In genomic region chr2:8101614-8102277, GRCh38 we compare ENCODE assay signal across 17 cellular contexts.
DNase-seq lines count a peak whose midpoint lies in the region; ATAC-seq and TF ChIP-seq lines count a peak whose summit lies in the region.
"Had no signal": no experiment of that assay in that cellular context is flagged by ENCODE, and none has a peak within 500 bp of the region (broad histone marks: within the 10 kb centered on the region; RNA-seq: fewer than 3 reads in every experiment).

No MANE protein-coding gene starts in this region.

- H4K20me1 ChIP-seq in IMR-90 (ENCODE audit: insufficient read depth, low read length), result no peaks in the 10 kb centered on the region
- H4K20me1 ChIP-seq: BLaER1 had no signal

- no peak overlapping the region for H3K56ac ChIP-seq in IMR-90 (ENCODE audit: extremely low read depth, insufficient read depth, low read length)

- no peak for TF ChIP-seq RAD21 in IMR-90 (IDR thresholded peaks at IDR 0.05; ENCODE audit: low read length)

- H3K27me3 ChIP-seq in IMR-90 (ENCODE audit: control insufficient read depth, insufficient read depth, low read length), result no peaks in the 10 kb centered on the region; the same call in 1 of the 2 replicates
- H3K27me3 ChIP-seq in mesenchymal stem cell (ENCODE audit: control insufficient read depth in 1 of 2, insufficient read depth in 1 of 2, low read length in 2 of 2), result no peaks in the 10 kb centered on the region
- H3K27me3 ChIP-seq: BLaER1 had no signal

- H3K4me3 ChIP-seq in IMR-90 (ENCODE audit: insufficient read depth, low read depth, low read length) (no peak overlapping the region), mesenchymal stem cell (ENCODE audit: insufficient read depth in 1 of 2, low read depth in 1 of 2, low read length in 2 of 2) (no peak overlapping the region)
- H3K4me3 ChIP-seq: BLaER1, GM12878 had no signal

- no peak overlapping the region for H4K5ac ChIP-seq in IMR-90 (ENCODE audit: low read depth, low read length)

- H3K14ac ChIP-seq in IMR-90 (replicated peaks; ENCODE audit: low read depth, low read length) (no peak overlapping the region), mesenchymal stem cell (ENCODE audit: low read length in 2 of 2) (no peak overlapping the region)

- H3K4me1 ChIP-seq in IMR-90 (ENCODE audit: control insufficient read depth, insufficient read depth, low read length), result peaks cover 2% of the 10 kb centered on the region; the same call in 1 of the 2 replicates
- peaks cover 2% of the 10 kb centered on the region for H3K4me1 ChIP-seq in mesenchymal stem cell (ENCODE audit: control insufficient read depth, insufficient read depth, low read depth, low read length)
- H3K4me1 ChIP-seq: BLaER1 had no signal

- H4K8ac ChIP-seq in IMR-90 (ENCODE audit: low read depth in 2 of 2, low read length in 2 of 2) (no peak overlapping the region), mesenchymal stem cell (ENCODE audit: low read length) (no peak overlapping the region)

- no peak overlapping the region for H2BK12ac ChIP-seq in mesenchymal stem cell (ENCODE audit: low read length in 2 of 2)

- H3K79me1 ChIP-seq in IMR-90 (ENCODE audit: low read depth in 1 of 2, low read length in 2 of 2) (no peaks in the 10 kb centered on the region), mesenchymal stem cell (replicated peaks; ENCODE audit: low read length, poor library complexity, severe bottlenecking) (no peaks in the 10 kb centered on the region)

- in situ Hi-C loops in IMR-90 (cut with MboI; ENCODE audit: low sequenced_read_pairs), result no loop called here

- no peak overlapping the region for H2BK5ac ChIP-seq in IMR-90 (ENCODE audit: low read depth, low read length, poor library complexity, severe bottlenecking)
- H2BK5ac ChIP-seq in mesenchymal stem cell (ENCODE audit: low read depth, low read length, poor library complexity, severe bottlenecking), result no peak overlapping the region

- H3K36me3 ChIP-seq in IMR-90 (ENCODE audit: control insufficient read depth, insufficient read depth, low read length) (no peaks in the 10 kb centered on the region), mesenchymal stem cell (ENCODE audit: control insufficient read depth in 1 of 2, insufficient read depth in 2 of 2, low read depth in 1 of 2, low read length in 2 of 2) (no peaks in the 10 kb centered on the region)
- H3K36me3 ChIP-seq: BLaER1 had no signal

- POLR2A ChIA-PET in IMR-90 (lab: Charles Lee; ENCODE audit: unreplicated experiment), result no interaction called here

- no CpG with 5 or more reads among the region's 2 CpGs for WGBS in IMR-90 (ENCODE audit: extremely low coverage in 2 of 2, insufficient read length in 1 of 2), 2 experiments
- 100% methylated on average over 2 of the region's 2 CpGs for WGBS in mesenchymal stem cell

- no peak overlapping the region for H2BK20ac ChIP-seq in IMR-90 (ENCODE audit: low read depth, low read length)

- H2AK9ac ChIP-seq in IMR-90 (replicated peaks; ENCODE audit: low read depth, low read length, poor library complexity), result no peak overlapping the region

- no peak for TF ChIP-seq CTCF in IMR-90 (conservative IDR thresholded peaks at IDR 0.05; ENCODE audit: low read depth, low read length)

- H3K4ac ChIP-seq in IMR-90 (ENCODE audit: low read depth, low read length), result no peak overlapping the region
- no peak overlapping the region for H3K4ac ChIP-seq in mesenchymal stem cell (ENCODE audit: low read depth in 1 of 2, low read length in 2 of 2)

- H2AK5ac ChIP-seq in IMR-90 (ENCODE audit: low read depth, low read length) (no peak overlapping the region), mesenchymal stem cell (ENCODE audit: low read length, severe bottlenecking) (peak overlapping the region; percentile 77)

- H2AFZ ChIP-seq in IMR-90 (replicated peaks; ENCODE audit: low read length, poor library complexity) (no peak overlapping the region), mesenchymal stem cell (ENCODE audit: low read depth, low read length) (no peak overlapping the region)

- H2BK15ac ChIP-seq in IMR-90 (ENCODE audit: low read depth, low read length) (no peak overlapping the region), mesenchymal stem cell (ENCODE audit: low read depth, poor library complexity, severe bottlenecking) (no peak overlapping the region)

- no peak overlapping the region for H3K23ac ChIP-seq in IMR-90 (ENCODE audit: low read depth, low read length)
- H3K23ac ChIP-seq in mesenchymal stem cell (ENCODE audit: low read length in 2 of 2), result no peak overlapping the region

- DNase-seq in IMR-90 (no peak), left lobe of liver (ENCODE audit: low spot score) (no peak), mesenchymal stem cell (no peak)
- DNase-seq: CD4-positive, alpha-beta T cell; CD8-positive, alpha-beta memory T cell; DMS 273 treated with DMSO at 0.1 percent for 48 hours; DMS79; EL; GDM1; H7; HCEC 1CT had no signal

- intact Hi-C loops in IMR-90 (cut with micrococcal nuclease), result loop anchor here (10.0 kb wide), 1 partner anchor 677 kb away; no protein-coding TSS in a partner anchor

- dilution Hi-C loops in IMR-90 (cut with HindIII; ENCODE audit: low sequenced_read_pairs, unreplicated experiment), result no loop called here

- H3K27ac ChIP-seq in IMR-90 (ENCODE audit: insufficient read depth, low read length), result no peak overlapping the region
- H3K27ac ChIP-seq in mesenchymal stem cell (ENCODE audit: low read length, poor library complexity, severe bottlenecking), result no peak overlapping the region
- H3K27ac ChIP-seq: BLaER1, C4-2B had no signal

- no peaks in the 10 kb centered on the region for H3K9me1 ChIP-seq in IMR-90 (ENCODE audit: insufficient read depth, low read length)

- H3K4me2 ChIP-seq in IMR-90 (ENCODE audit: low read depth, low read length), result no peak overlapping the region
- H3K4me2 ChIP-seq in mesenchymal stem cell (ENCODE audit: low read length, poor library complexity, severe bottlenecking), result no peak overlapping the region
- H3K4me2 ChIP-seq: BLaER1 had no signal

- H2BK120ac ChIP-seq in IMR-90 (ENCODE audit: low read depth, low read length) (no peak overlapping the region), mesenchymal stem cell (ENCODE audit: low read depth, low read length) (no peak overlapping the region)

- no peak for TF ChIP-seq POLR2A in IMR-90 (IDR thresholded peaks at IDR 0.05; ENCODE audit: low read depth, low read length)

- no peak overlapping the region for H3K9ac ChIP-seq in IMR-90 (ENCODE audit: low read depth, low read length)
- H3K9ac ChIP-seq in mesenchymal stem cell (ENCODE audit: low read length), result no peak overlapping the region
- H3K9ac ChIP-seq: BLaER1 had no signal

- BruUV-seq in IMR-90 (replicated peaks; lab: Mats Ljungman, UMichigan), result no TSS peak

- CTCF ChIA-PET in IMR-90 (lab: Yijun Ruan, JAX), result no interaction called here

- no peak for ATAC-seq in IMR-90 (ENCODE audit: low read depth)
- ATAC-seq in left lobe of liver, result peak; percentile 39
- no peak for ATAC-seq in HG02938 (IDR thresholded peaks at IDR 0.05; ENCODE audit: unreplicated experiment)
- ATAC-seq in GM18861 (IDR thresholded peaks at IDR 0.05; ENCODE audit: unreplicated experiment), result no peak
- no peak for ATAC-seq in HG03159 (IDR thresholded peaks at IDR 0.05; ENCODE audit: unreplicated experiment)
- ATAC-seq: GM12878 had no signal

- H3K9me3 ChIP-seq in IMR-90 (ENCODE audit: control insufficient read depth, insufficient read depth, low read length) (no peaks in the 10 kb centered on the region), mesenchymal stem cell (ENCODE audit: control insufficient read depth, low read length) (no peaks in the 10 kb centered on the region)

- 0 out of 2 replicates have a peak overlapping the region, but pooled peaks have one; percentile 8 for H3K18ac ChIP-seq in IMR-90 (ENCODE audit: low read depth, low read length)
- no peak overlapping the region for H3K18ac ChIP-seq in mesenchymal stem cell (ENCODE audit: low read depth in 1 of 2, low read length in 2 of 2)

- H4K91ac ChIP-seq in IMR-90 (ENCODE audit: insufficient read depth, low read depth, low read length) (no peak overlapping the region), mesenchymal stem cell (ENCODE audit: low read length) (no peak overlapping the region)

TF ChIP-seq in IMR-90, 13 proteins besides CTCF, POLR2A, EP300 and RAD21:
- no peak for TF ChIP-seq RFX5 (IDR thresholded peaks at IDR 0.05; ENCODE audit: low read depth, low read length)
- no peak for TF ChIP-seq CHD1 (IDR thresholded peaks at IDR 0.05; ENCODE audit: low read depth, low read length)
- TF ChIP-seq, protein P1, sequence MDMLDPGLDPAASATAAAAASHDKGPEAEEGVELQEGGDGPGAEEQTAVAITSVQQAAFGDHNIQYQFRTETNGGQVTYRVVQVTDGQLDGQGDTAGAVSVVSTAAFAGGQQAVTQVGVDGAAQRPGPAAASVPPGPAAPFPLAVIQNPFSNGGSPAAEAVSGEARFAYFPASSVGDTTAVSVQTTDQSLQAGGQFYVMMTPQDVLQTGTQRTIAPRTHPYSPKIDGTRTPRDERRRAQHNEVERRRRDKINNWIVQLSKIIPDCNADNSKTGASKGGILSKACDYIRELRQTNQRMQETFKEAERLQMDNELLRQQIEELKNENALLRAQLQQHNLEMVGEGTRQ (IDR thresholded peaks at IDR 0.05; ENCODE audit: low read depth, low read length), result no peak
- no peak for TF ChIP-seq MAFK (IDR thresholded peaks at IDR 0.05; ENCODE audit: low read depth, low read length)
- TF ChIP-seq MAZ (IDR thresholded peaks at IDR 0.05; ENCODE audit: borderline replicate concordance, low read depth, low read length), result no peak
- TF ChIP-seq MXI1 (IDR thresholded peaks at IDR 0.05; ENCODE audit: borderline replicate concordance, low read depth, low read length), result no peak
- TF ChIP-seq SMC3 (IDR thresholded peaks at IDR 0.05; ENCODE audit: low read depth, low read length), result no peak
- no peak for TF ChIP-seq FOS (IDR thresholded peaks at IDR 0.05; ENCODE audit: low read depth, low read length)
- no peak for TF ChIP-seq RCOR1 (IDR thresholded peaks at IDR 0.05; ENCODE audit: insufficient replicate concordance, low read length)
- TF ChIP-seq, protein P2, sequence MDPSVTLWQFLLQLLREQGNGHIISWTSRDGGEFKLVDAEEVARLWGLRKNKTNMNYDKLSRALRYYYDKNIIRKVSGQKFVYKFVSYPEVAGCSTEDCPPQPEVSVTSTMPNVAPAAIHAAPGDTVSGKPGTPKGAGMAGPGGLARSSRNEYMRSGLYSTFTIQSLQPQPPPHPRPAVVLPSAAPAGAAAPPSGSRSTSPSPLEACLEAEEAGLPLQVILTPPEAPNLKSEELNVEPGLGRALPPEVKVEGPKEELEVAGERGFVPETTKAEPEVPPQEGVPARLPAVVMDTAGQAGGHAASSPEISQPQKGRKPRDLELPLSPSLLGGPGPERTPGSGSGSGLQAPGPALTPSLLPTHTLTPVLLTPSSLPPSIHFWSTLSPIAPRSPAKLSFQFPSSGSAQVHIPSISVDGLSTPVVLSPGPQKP (IDR thresholded peaks at IDR 0.05; ENCODE audit: borderline replicate concordance, low read depth, low read length), result no peak
- no peak for TF ChIP-seq CEBPB (IDR thresholded peaks at IDR 0.05; ENCODE audit: low read depth, low read length)
- TF ChIP-seq NFE2L2 (IDR thresholded peaks at IDR 0.05; ENCODE audit: low read depth, low read length), result no peak
